Comparison of ENCODE assay signal across 8 cellular contexts in the genomic region with DNA sequence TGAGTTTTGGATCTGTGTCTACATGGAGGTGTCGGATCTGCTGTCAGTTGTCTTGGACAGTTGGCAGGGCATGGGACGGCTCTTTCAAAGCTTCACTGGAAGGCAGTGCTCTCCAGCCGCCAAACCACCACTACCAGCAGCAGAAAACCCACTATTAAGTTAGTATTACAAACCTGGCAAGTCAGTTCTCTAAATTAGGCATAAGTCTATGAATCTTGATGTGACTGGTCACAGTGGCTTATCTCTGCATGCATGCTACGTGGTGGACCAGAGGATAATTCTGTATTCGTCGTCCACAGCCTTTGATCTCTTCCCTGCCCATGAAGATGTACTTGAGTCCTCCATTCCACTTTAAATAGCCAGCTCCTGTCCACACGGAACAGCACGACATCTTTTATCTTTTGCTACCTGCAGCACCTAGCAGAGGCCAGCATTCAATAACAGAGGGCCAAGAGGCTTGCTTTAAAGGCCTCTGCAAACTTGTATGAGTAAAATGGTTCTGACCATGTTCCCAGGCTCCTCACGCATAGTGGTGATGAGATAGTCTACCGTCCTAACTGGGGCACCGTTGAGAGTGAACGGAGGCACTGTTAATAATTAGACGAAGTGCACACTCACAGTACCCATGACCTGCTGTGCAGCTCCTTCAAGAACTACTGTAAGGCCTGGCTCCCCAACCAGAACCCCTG. TPM values are rescaled to one million over a fixed set of nuclear protein-coding genes. Genes with fewer than 3 reads are reported as not detected.
DNase-seq lines count a peak whose midpoint lies in the region; ATAC-seq and TF ChIP-seq lines count a peak whose summit lies in the region.

No MANE protein-coding gene starts in this region.

- H3K9me3 Mint-ChIP-seq in activated naive CD4-positive, alpha-beta T cell treated with anti-CD3 and anti-CD28 coated beads for 36 hours, result no peaks in the 10 kb centered on the region

- ATAC-seq in body of pancreas (no peak), lung (ENCODE audit: insufficient read depth, low FRiP score) (no peak), upper lobe of right lung (no peak), HG02852 (IDR thresholded peaks at IDR 0.05; ENCODE audit: unreplicated experiment) (no peak), GM21825 (IDR thresholded peaks at IDR 0.05; ENCODE audit: unreplicated experiment) (no peak)

- H3K27me3 ChIP-seq in body of pancreas (no peaks in the 10 kb centered on the region), lung (ENCODE audit: control insufficient read depth, insufficient read depth) (no peaks in the 10 kb centered on the region), upper lobe of right lung (no peaks in the 10 kb centered on the region)

- H3K4me1 ChIP-seq in body of pancreas (peaks cover 67% of the 10 kb centered on the region), lung (ENCODE audit: control insufficient read depth in 2 of 2, insufficient read depth in 2 of 2, low read length in 2 of 2) (peaks cover 0 to 36% of the 10 kb centered on the region in 2 donors), upper lobe of right lung (peaks cover 71% of the 10 kb centered on the region)

- no peak overlapping the region for H3K27ac Mint-ChIP-seq in activated naive CD4-positive, alpha-beta T cell treated with anti-CD3 and anti-CD28 coated beads for 36 hours

- peaks cover 64% of the 10 kb centered on the region for H3K4me1 Mint-ChIP-seq in activated naive CD4-positive, alpha-beta T cell treated with anti-CD3 and anti-CD28 coated beads for 36 hours (ENCODE audit: low read depth)

- no peaks in the 10 kb centered on the region for H3K9me3 ChIP-seq in body of pancreas
- H3K9me3 ChIP-seq in lung (ENCODE audit: control insufficient read depth in 2 of 2, insufficient read depth in 1 of 2, low read length in 1 of 2), result no peaks in the 10 kb centered on the region
- no peaks in the 10 kb centered on the region for H3K9me3 ChIP-seq in upper lobe of right lung

- TF ChIP-seq POLR2A in body of pancreas (IDR thresholded peaks at IDR 0.05), result peak in 1 of 3 donors; percentile 4

- TF ChIP-seq CTCF in body of pancreas (IDR thresholded peaks at IDR 0.05), result peak in 1 of 7 experiments; percentile 4
- no peak for TF ChIP-seq CTCF in lung (IDR thresholded peaks at IDR 0.05; ENCODE audit: control extremely low read depth, extremely low read depth)
- TF ChIP-seq CTCF in upper lobe of right lung (IDR thresholded peaks at IDR 0.05), result no peak

- CTCF ChIA-PET in activated naive CD4-positive, alpha-beta T cell treated with anti-CD3 and anti-CD28 coated beads for 36 hours (lab: Charles Lee), result interaction anchor here (0.6 to 4.2 kb wide), 5 partner anchors 8 to 110 kb away, joined by 3 to 20 read pairs (median 7); a partner anchor contains a TSS

- intact Hi-C loops in activated naive CD4-positive, alpha-beta T cell treated with anti-CD3 and anti-CD28 coated beads for 36 hours (cut with micrococcal nuclease), result loop anchor here (2.0 kb wide), 2 partner anchors 20 to 70 kb away; partner anchors contain the start of gene COX19
- intact Hi-C loops in body of pancreas (cut with DNase I) (no loop called here), upper lobe of right lung (cut with DNase I) (no loop called here)

- 21 to 35% methylated on average over 7 to 13 of the region's 13 CpGs for WGBS in body of pancreas, 2 donors
- 58 to 74% methylated on average over 13 of the region's 13 CpGs for WGBS in lung, 2 donors

- H3K4me3 Mint-ChIP-seq in activated naive CD4-positive, alpha-beta T cell treated with anti-CD3 and anti-CD28 coated beads for 36 hours, result peak overlapping the region; percentile 67

- H3K36me3 ChIP-seq in body of pancreas (replicated peaks in 1 of 2; ENCODE audit: insufficient read depth in 1 of 2, low read depth in 2 of 2) (no peaks in the 10 kb centered on the region), lung (ENCODE audit: control insufficient read depth in 2 of 2, insufficient read depth in 2 of 2, low read length in 2 of 2) (no peaks in the 10 kb centered on the region), upper lobe of right lung (no peaks in the 10 kb centered on the region)

- no peak for DNase-seq in activated naive CD4-positive, alpha-beta T cell treated with anti-CD3 and anti-CD28 coated beads for 36 hours
- no peak for DNase-seq in activated naive CD4-positive, alpha-beta T cell (lab: John Stamatoyannopoulos, UW)
- DNase-seq in body of pancreas (no peak), lung (ENCODE audit: low spot score) (no peak), upper lobe of right lung (no peak), hepatic stellate cell (ENCODE audit: low spot score) (no peak)

- no peaks in the 10 kb centered on the region for H3K36me3 Mint-ChIP-seq in activated naive CD4-positive, alpha-beta T cell treated with anti-CD3 and anti-CD28 coated beads for 36 hours (ENCODE audit: low read depth)

- H3K27me3 Mint-ChIP-seq in activated naive CD4-positive, alpha-beta T cell treated with anti-CD3 and anti-CD28 coated beads for 36 hours (ENCODE audit: low read depth), result no peaks in the 10 kb centered on the region

- H3K4me3 ChIP-seq in body of pancreas (no peak overlapping the region), lung (peak overlapping the region; percentile 63), upper lobe of right lung (peak overlapping the region; percentile 62)

- H3K27ac ChIP-seq in body of pancreas (peak overlapping the region; percentile 79 to 93 (median 86)), lung (ENCODE audit: low read depth in 1 of 2, low read length in 1 of 2) (peak overlapping the region; percentile 83 to 91), upper lobe of right lung (peak overlapping the region; percentile 81)

RNA-seq across cellular contexts. Expression of gene GPR146, which starts 0.8 kb away (rescaled TPM):
- total RNA-seq in activated naive CD4-positive, alpha-beta T cell treated with anti-CD3 and anti-CD28 coated beads for 36 hours, result under 1 TPM; 0.57 to 0.62 TPM
- total RNA-seq in body of pancreas (10 to 100 TPM in 1 of 2 donors, 1 to 10 TPM in 1; 8.8 to 11.2 TPM), lung (10 to 100 TPM; 13.7 to 14.4 TPM), upper lobe of right lung (40.0 TPM)
- 10 to 100 TPM; 13.7 to 27.1 TPM for polyA plus RNA-seq in lung

RNA-seq across cellular contexts. Expression of gene GPER1, which starts 42.7 kb away (rescaled TPM):
- not detected for total RNA-seq in activated naive CD4-positive, alpha-beta T cell treated with anti-CD3 and anti-CD28 coated beads for 36 hours
- total RNA-seq in body of pancreas (1 to 10 TPM in 1 of 2 donors, not detected in 1; 1.0 TPM), lung (1 to 10 TPM; 5.9 to 7.7 TPM), upper lobe of right lung (11.1 TPM)
- 1 to 10 TPM; 3.7 to 6.7 TPM for polyA plus RNA-seq in lung

Comparison
In these comparisons a context has a peak if more than half of its experiments do, and no peak if none do; other contexts are left out.
1. H3K4me3 ChIP-seq: peak in lung (single experiment) and upper lobe of right lung (single experiment); none in body of pancreas (0 of 2).
2. RNA of gene GPR146, which starts 0.8 kb away (total RNA-seq): 40.0 TPM in upper lobe of right lung (single experiment), 13.7 to 14.4 TPM in lung and 8.8 to 11.2 TPM in body of pancreas; 0.57 to 0.62 TPM in activated naive CD4-positive, alpha-beta T cell treated with anti-CD3 and anti-CD28 coated beads for 36 hours; every median in the first group is over 4 times any median in the second.
3. Peak in every context shown above with its lines, with median percentiles within 50 percentile points of each other: H3K27ac ChIP-seq.